1 cellular context compared by ENCODE assay signal in the genomic region with DNA sequence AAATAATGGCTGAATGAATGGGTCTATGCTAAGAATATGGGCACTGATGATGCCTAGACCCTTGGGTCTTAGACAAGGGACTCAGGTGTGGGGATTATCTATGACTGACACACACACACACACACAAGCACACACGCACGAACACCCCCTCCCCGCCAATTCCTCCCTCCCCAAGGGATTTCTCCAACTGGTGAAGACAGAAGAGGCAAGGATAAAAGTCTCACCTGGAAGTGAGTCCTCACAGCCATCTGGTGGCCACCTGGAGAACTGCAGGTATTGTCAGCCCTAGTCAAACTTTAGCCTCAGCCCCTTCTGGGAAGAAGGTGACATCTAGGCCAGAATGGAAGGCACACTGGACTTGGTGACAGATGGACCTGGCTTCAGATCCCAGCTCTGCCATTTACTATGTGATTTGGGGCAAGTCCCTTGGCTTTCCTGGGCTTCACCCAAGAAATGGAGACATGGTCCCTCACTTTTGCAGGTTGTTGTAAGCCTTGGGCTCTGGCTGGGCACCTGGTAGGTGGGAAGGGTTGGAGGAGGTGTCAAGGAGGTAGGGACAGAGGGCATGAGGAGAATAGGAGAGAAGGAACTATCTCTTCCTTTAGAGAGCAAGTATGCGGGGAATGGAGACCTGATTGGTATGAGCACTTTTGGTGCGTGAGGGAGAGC.
TF ChIP-seq lines count a peak whose summit lies in the region.

No MANE protein-coding gene starts in this region.

TF ChIP-seq in K562, 482 proteins besides CTCF, POLR2A, EP300 and RAD21 (continues in another document):
- TF ChIP-seq RCOR1 (IDR thresholded peaks at IDR 0.05; ENCODE audit: borderline replicate concordance in 1 of 2, low read depth in 2 of 2, low read length in 2 of 2) (peak in 1 of 2 experiments; percentile 40; a peak in 1 of 4 replicates), CSDE1 (IDR thresholded peaks at IDR 0.05) (no peak; a peak in 1 of 4 replicates), ELF2 (CRISPR knock-in tag; IDR thresholded peaks at IDR 0.05) (no peak), ZNF274 (IDR thresholded peaks at IDR 0.05; ENCODE audit: borderline replicate concordance, low read depth, low read length) (no peak), TEAD2 (tag; IDR thresholded peaks at IDR 0.05) (no peak), SP1 (CRISPR knock-in tag; IDR thresholded peaks at IDR 0.05) (0 out of 2 replicates have a peak, but pooled peaks have one; percentile 46), ARNT (IDR thresholded peaks at IDR 0.05) (0 out of 4 replicates have a peak, but pooled peaks of 1 of the 2 experiments have one; percentile 42), RBM14 (IDR thresholded peaks at IDR 0.05; ENCODE audit: borderline replicate concordance, insufficient read depth, low read depth, low read length) (no peak), FOXP1 (CRISPR knock-in tag; IDR thresholded peaks at IDR 0.05) (0 out of 2 replicates have a peak, but pooled peaks have one; percentile 15), FOS (IDR thresholded peaks at IDR 0.05; ENCODE audit: extremely low read depth, insufficient read length) (no peak), MCM5 (IDR thresholded peaks at IDR 0.05; ENCODE audit: low read depth) (no peak), NFE2L1 (tag; IDR thresholded peaks at IDR 0.05; ENCODE audit: borderline replicate concordance, low read depth) (no peak), ZNF717 (CRISPR knock-in tag; IDR thresholded peaks at IDR 0.05) (no peak), ZSCAN29 (IDR thresholded peaks at IDR 0.05) (no peak), RBBP5 (IDR thresholded peaks at IDR 0.05; ENCODE audit: borderline replicate concordance, insufficient read depth, low read length, poor library complexity, severe bottlenecking) (no peak), OTX1 (CRISPR knock-in tag; IDR thresholded peaks at IDR 0.05) (peak; percentile 21; the same call in 1 of the 2 replicates), PRPF4 (IDR thresholded peaks at IDR 0.05; ENCODE audit: insufficient read depth, low read depth, low read length, poor library complexity, severe bottlenecking) (no peak), CC2D1A (IDR thresholded peaks at IDR 0.05) (peak; percentile 74), RB1 (IDR thresholded peaks at IDR 0.05; ENCODE audit: low read depth) (peak; percentile 51; the same call in 1 of the 2 replicates), TBP (optimal IDR thresholded peaks at IDR 0.05; ENCODE audit: low read depth, low read length) (no peak), NR2C2 (CRISPR knock-in tag; IDR thresholded peaks at IDR 0.05) (0 out of 2 replicates have a peak, but pooled peaks have one; percentile 48), NR2C2 (tag; IDR thresholded peaks at IDR 0.05) (no peak), DPF2 (IDR thresholded peaks at IDR 0.05) (no peak), SRF (CRISPR knock-in tag; IDR thresholded peaks at IDR 0.05) (no peak), GATA2 (CRISPR knock-in tag; IDR thresholded peaks at IDR 0.05) (no peak), GATAD2A (IDR thresholded peaks at IDR 0.05) (no peak), RHOXF2B (CRISPR knock-in tag; conservative IDR thresholded peaks at IDR 0.05) (no peak), PTBP1 (IDR thresholded peaks at IDR 0.05; ENCODE audit: low read depth, low read length) (no peak), KLF16 (IDR thresholded peaks at IDR 0.05) (0 out of 2 replicates have a peak, but pooled peaks have one; percentile 34), ZNF133 (CRISPR knock-in tag; IDR thresholded peaks at IDR 0.05) (no peak), MCM7 (IDR thresholded peaks at IDR 0.05) (no peak), ERF (CRISPR knock-in tag; IDR thresholded peaks at IDR 0.05) (no peak), CREM (IDR thresholded peaks at IDR 0.05; ENCODE audit: low read depth) (peak; percentile 19; the same call in 1 of the 2 replicates), ZNF764 (CRISPR knock-in tag; IDR thresholded peaks at IDR 0.05; ENCODE audit: low read depth) (no peak), ZNF12 (CRISPR knock-in tag; IDR thresholded peaks at IDR 0.05) (no peak), ZNF217 (CRISPR knock-in tag; IDR thresholded peaks at IDR 0.05) (no peak), FUS (optimal IDR thresholded peaks at IDR 0.05; ENCODE audit: low read depth, low read length) (no peak), CBFA2T2 (conservative IDR thresholded peaks at IDR 0.05) (no peak), SMARCA4 (IDR thresholded peaks at IDR 0.05) (no peak), MYBL2 (IDR thresholded peaks at IDR 0.05; ENCODE audit: low read depth) (no peak), MYBL2 (CRISPR knock-in tag; IDR thresholded peaks at IDR 0.05; ENCODE audit: borderline replicate concordance) (no peak), ZNF695 (CRISPR knock-in tag; IDR thresholded peaks at IDR 0.05) (no peak), MECOM (CRISPR knock-in tag; IDR thresholded peaks at IDR 0.05) (0 out of 2 replicates have a peak, but pooled peaks have one; percentile 42), JUNB (CRISPR knock-in tag; conservative IDR thresholded peaks at IDR 0.05) (no peak), ZNF561 (CRISPR knock-in tag; conservative IDR thresholded peaks at IDR 0.05) (no peak)
- TF ChIP-seq, protein P1, sequence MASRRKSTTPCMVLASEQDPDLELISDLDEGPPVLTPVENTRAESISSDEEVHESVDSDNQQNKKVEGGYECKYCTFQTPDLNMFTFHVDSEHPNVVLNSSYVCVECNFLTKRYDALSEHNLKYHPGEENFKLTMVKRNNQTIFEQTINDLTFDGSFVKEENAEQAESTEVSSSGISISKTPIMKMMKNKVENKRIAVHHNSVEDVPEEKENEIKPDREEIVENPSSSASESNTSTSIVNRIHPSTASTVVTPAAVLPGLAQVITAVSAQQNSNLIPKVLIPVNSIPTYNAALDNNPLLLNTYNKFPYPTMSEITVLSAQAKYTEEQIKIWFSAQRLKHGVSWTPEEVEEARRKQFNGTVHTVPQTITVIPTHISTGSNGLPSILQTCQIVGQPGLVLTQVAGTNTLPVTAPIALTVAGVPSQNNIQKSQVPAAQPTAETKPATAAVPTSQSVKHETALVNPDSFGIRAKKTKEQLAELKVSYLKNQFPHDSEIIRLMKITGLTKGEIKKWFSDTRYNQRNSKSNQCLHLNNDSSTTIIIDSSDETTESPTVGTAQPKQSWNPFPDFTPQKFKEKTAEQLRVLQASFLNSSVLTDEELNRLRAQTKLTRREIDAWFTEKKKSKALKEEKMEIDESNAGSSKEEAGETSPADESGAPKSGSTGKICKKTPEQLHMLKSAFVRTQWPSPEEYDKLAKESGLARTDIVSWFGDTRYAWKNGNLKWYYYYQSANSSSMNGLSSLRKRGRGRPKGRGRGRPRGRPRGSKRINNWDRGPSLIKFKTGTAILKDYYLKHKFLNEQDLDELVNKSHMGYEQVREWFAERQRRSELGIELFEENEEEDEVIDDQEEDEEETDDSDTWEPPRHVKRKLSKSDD (conservative IDR thresholded peaks at IDR 0.05; ENCODE audit: low read length): no peak
- TF ChIP-seq, protein P2, sequence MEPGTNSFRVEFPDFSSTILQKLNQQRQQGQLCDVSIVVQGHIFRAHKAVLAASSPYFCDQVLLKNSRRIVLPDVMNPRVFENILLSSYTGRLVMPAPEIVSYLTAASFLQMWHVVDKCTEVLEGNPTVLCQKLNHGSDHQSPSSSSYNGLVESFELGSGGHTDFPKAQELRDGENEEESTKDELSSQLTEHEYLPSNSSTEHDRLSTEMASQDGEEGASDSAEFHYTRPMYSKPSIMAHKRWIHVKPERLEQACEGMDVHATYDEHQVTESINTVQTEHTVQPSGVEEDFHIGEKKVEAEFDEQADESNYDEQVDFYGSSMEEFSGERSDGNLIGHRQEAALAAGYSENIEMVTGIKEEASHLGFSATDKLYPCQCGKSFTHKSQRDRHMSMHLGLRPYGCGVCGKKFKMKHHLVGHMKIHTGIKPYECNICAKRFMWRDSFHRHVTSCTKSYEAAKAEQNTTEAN (CRISPR knock-in tag; IDR thresholded peaks at IDR 0.05): no peak
- TF ChIP-seq, protein P3, sequence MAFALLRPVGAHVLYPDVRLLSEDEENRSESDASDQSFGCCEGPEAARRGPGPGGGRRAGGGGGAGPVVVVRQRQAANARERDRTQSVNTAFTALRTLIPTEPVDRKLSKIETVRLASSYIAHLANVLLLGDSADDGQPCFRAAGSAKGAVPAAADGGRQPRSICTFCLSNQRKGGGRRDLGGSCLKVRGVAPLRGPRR (CRISPR knock-in tag; IDR thresholded peaks at IDR 0.05): 0 out of 2 replicates have a peak, but pooled peaks have one; percentile 11
- TF ChIP-seq, protein P4, sequence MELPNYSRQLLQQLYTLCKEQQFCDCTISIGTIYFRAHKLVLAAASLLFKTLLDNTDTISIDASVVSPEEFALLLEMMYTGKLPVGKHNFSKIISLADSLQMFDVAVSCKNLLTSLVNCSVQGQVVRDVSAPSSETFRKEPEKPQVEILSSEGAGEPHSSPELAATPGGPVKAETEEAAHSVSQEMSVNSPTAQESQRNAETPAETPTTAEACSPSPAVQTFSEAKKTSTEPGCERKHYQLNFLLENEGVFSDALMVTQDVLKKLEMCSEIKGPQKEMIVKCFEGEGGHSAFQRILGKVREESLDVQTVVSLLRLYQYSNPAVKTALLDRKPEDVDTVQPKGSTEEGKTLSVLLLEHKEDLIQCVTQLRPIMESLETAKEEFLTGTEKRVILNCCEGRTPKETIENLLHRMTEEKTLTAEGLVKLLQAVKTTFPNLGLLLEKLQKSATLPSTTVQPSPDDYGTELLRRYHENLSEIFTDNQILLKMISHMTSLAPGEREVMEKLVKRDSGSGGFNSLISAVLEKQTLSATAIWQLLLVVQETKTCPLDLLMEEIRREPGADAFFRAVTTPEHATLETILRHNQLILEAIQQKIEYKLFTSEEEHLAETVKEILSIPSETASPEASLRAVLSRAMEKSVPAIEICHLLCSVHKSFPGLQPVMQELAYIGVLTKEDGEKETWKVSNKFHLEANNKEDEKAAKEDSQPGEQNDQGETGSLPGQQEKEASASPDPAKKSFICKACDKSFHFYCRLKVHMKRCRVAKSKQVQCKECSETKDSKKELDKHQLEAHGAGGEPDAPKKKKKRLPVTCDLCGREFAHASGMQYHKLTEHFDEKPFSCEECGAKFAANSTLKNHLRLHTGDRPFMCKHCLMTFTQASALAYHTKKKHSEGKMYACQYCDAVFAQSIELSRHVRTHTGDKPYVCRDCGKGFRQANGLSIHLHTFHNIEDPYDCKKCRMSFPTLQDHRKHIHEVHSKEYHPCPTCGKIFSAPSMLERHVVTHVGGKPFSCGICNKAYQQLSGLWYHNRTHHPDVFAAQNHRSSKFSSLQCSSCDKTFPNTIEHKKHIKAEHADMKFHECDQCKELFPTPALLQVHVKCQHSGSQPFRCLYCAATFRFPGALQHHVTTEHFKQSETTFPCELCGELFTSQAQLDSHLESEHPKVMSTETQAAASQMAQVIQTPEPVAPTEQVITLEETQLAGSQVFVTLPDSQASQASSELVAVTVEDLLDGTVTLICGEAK (IDR thresholded peaks at IDR 0.05): no peak
- TF ChIP-seq, protein P4 (CRISPR knock-in tag; IDR thresholded peaks at IDR 0.05): no peak
- TF ChIP-seq, protein P5, sequence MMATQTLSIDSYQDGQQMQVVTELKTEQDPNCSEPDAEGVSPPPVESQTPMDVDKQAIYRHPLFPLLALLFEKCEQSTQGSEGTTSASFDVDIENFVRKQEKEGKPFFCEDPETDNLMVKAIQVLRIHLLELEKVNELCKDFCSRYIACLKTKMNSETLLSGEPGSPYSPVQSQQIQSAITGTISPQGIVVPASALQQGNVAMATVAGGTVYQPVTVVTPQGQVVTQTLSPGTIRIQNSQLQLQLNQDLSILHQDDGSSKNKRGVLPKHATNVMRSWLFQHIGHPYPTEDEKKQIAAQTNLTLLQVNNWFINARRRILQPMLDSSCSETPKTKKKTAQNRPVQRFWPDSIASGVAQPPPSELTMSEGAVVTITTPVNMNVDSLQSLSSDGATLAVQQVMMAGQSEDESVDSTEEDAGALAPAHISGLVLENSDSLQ (IDR thresholded peaks at IDR 0.05): peak; percentile 38; the same call in 1 of the 2 replicates
- TF ChIP-seq, protein P6, sequence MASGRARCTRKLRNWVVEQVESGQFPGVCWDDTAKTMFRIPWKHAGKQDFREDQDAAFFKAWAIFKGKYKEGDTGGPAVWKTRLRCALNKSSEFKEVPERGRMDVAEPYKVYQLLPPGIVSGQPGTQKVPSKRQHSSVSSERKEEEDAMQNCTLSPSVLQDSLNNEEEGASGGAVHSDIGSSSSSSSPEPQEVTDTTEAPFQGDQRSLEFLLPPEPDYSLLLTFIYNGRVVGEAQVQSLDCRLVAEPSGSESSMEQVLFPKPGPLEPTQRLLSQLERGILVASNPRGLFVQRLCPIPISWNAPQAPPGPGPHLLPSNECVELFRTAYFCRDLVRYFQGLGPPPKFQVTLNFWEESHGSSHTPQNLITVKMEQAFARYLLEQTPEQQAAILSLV (tag; IDR thresholded peaks at IDR 0.05): no peak
- TF ChIP-seq, protein P7, sequence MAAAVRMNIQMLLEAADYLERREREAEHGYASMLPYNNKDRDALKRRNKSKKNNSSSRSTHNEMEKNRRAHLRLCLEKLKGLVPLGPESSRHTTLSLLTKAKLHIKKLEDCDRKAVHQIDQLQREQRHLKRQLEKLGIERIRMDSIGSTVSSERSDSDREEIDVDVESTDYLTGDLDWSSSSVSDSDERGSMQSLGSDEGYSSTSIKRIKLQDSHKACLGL (CRISPR knock-in tag; IDR thresholded peaks at IDR 0.05; ENCODE audit: borderline replicate concordance, poor library complexity, severe bottlenecking): no peak
